Comparison of ENCODE assay signal across 21 cellular contexts in genomic region chr17:9801505-9801904, GRCh38. TPM values are rescaled to one million over a fixed set of nuclear protein-coding genes. Genes with fewer than 3 reads are reported as not detected.
DNase-seq lines count a peak whose midpoint lies in the region; ATAC-seq and TF ChIP-seq lines count a peak whose summit lies in the region.
"Had no signal": no experiment of that assay in that cellular context is flagged by ENCODE, and none has a peak within 500 bp of the region (broad histone marks: within the 10 kb centered on the region; RNA-seq: fewer than 3 reads in every experiment).

No MANE protein-coding gene starts in this region.

- intact Hi-C loops in left ventricle myocardium inferior (cut with micrococcal nuclease) (no loop called here), right cardiac atrium (cut with DNase I) (no loop called here), HCT116 (cut with micrococcal nuclease) (no loop called here), left ventricle myocardium superior (cut with micrococcal nuclease) (no loop called here)

- H3K36me3 ChIP-seq in left ventricle myocardium inferior (no peaks in the 10 kb centered on the region), HCT116 (ENCODE audit: control insufficient read depth in 1 of 2, insufficient read depth in 2 of 2, low read length in 2 of 2) (no peaks in the 10 kb centered on the region), smooth muscle cell (ENCODE audit: low read depth) (no peaks in the 10 kb centered on the region), MG63 (no peaks in the 10 kb centered on the region)

- 25% methylated on average over 2 of the region's 2 CpGs for WGBS in right cardiac atrium
- 53% methylated on average over 2 of the region's 2 CpGs for WGBS in smooth muscle cell (ENCODE audit: low lambda C conversion rate)

- H3F3A ChIP-seq in smooth muscle cell (ENCODE audit: low read depth) = no peaks in the 10 kb centered on the region

- TF ChIP-seq POLR2A in HCT116 (IDR thresholded peaks at IDR 0.05; ENCODE audit: borderline replicate concordance, extremely low read depth, insufficient read depth, insufficient read length) = no peak

- no peak for TF ChIP-seq CTCF in left ventricle myocardium inferior (IDR thresholded peaks at IDR 0.05; ENCODE audit: borderline replicate concordance)
- no peak for TF ChIP-seq CTCF in HCT116 (IDR thresholded peaks at IDR 0.05 in 2 of 3, conservative IDR thresholded peaks at IDR 0.05 in 1 of 3; ENCODE audit: borderline replicate concordance in 1 of 3, insufficient read depth in 1 of 3, low read depth in 2 of 3, low read length in 2 of 3)
- no peak for TF ChIP-seq CTCF in smooth muscle cell (IDR thresholded peaks at IDR 0.05; ENCODE audit: borderline replicate concordance, insufficient read depth, poor library complexity, severe bottlenecking)

- H3K9me3 ChIP-seq in left ventricle myocardium inferior (replicated peaks) (peaks cover 20% of the 10 kb centered on the region), right cardiac atrium (ENCODE audit: control insufficient read depth, low read length) (no peaks in the 10 kb centered on the region), HCT116 (ENCODE audit: control insufficient read depth in 1 of 2, insufficient read depth in 1 of 2, low read depth in 1 of 2, low read length in 2 of 2) (no peaks in the 10 kb centered on the region), smooth muscle cell (replicated peaks; ENCODE audit: low read depth) (no peaks in the 10 kb centered on the region), MG63 (no peaks in the 10 kb centered on the region; the same call in 1 of the 2 replicates)
- H3K9me3 ChIP-seq: Caco-2 had no signal

- no TSS peak for BruUV-seq in HCT116 (replicated peaks; lab: Mats Ljungman, UMichigan)

- TF ChIP-seq RAD21 in HCT116 (IDR thresholded peaks at IDR 0.05; ENCODE audit: low read depth) = no peak

- no peaks in the 10 kb centered on the region for H3K79me2 ChIP-seq in HCT116 (ENCODE audit: insufficient read depth, low read length)
- no peaks in the 10 kb centered on the region for H3K79me2 ChIP-seq in smooth muscle cell (ENCODE audit: low read depth)

- H3K4me1 ChIP-seq in left ventricle myocardium inferior (peaks cover 28% of the 10 kb centered on the region), right cardiac atrium (ENCODE audit: control insufficient read depth, insufficient read depth, low read length) (no peaks in the 10 kb centered on the region), HCT116 (ENCODE audit: control insufficient read depth in 1 of 2, insufficient read depth in 2 of 2, low read length in 2 of 2) (peaks cover 12 to 16% of the 10 kb centered on the region in 2 experiments; a peak in 3 of 4 replicates), smooth muscle cell (ENCODE audit: low read depth) (no peaks in the 10 kb centered on the region)
- H3K4me1 ChIP-seq: Caco-2 had no signal

- CTCF ChIA-PET in HCT116 (lab: Charles Lee) = interaction anchor here (1.3 kb wide), 1 partner anchor 33 kb away, joined by 3 read pairs; no protein-coding TSS in a partner anchor

- H3K9ac ChIP-seq in HCT116 (ENCODE audit: low read length) (no peak overlapping the region), smooth muscle cell (ENCODE audit: low read depth) (no peak overlapping the region)

- H4K20me1 ChIP-seq in HCT116 (ENCODE audit: insufficient read depth) (no peaks in the 10 kb centered on the region), smooth muscle cell (ENCODE audit: low read depth) (no peaks in the 10 kb centered on the region)

- H3K9me2 ChIP-seq in HCT116 (ENCODE audit: insufficient read depth) = no peaks in the 10 kb centered on the region

- peak overlapping the region; percentile 58 for H3K27ac ChIP-seq in left ventricle myocardium inferior (replicated peaks)
- no peak overlapping the region for H3K27ac ChIP-seq in right cardiac atrium (ENCODE audit: low read length)
- H3K27ac ChIP-seq in HCT116 (ENCODE audit: low read depth, low read length) = no peak overlapping the region
- peak overlapping the region; percentile 17 for H3K27ac ChIP-seq in smooth muscle cell (ENCODE audit: low read depth)
- H3K27ac ChIP-seq: C4-2B, HL-60 had no signal

- H3K27me3 ChIP-seq in left ventricle myocardium inferior (ENCODE audit: low read depth) (peaks cover 12% of the 10 kb centered on the region), right cardiac atrium (ENCODE audit: control insufficient read depth, insufficient read depth) (no peaks in the 10 kb centered on the region), HCT116 (ENCODE audit: insufficient read depth, low read length) (no peaks in the 10 kb centered on the region), smooth muscle cell (ENCODE audit: low read depth) (peaks cover 2% of the 10 kb centered on the region), MG63 (no peaks in the 10 kb centered on the region; the same call in 1 of the 2 replicates)

- H3K4me3 ChIP-seq in left ventricle myocardium inferior = no peak overlapping the region
- no peak overlapping the region for H3K4me3 ChIP-seq in right cardiac atrium (ENCODE audit: low read length)
- no peak overlapping the region for H3K4me3 ChIP-seq in HCT116 (replicated peaks in 1 of 2; ENCODE audit: low read depth in 1 of 2, low read length in 2 of 2)
- no peak overlapping the region for H3K4me3 ChIP-seq in smooth muscle cell
- no peak overlapping the region for H3K4me3 ChIP-seq in MG63

- ATAC-seq in right cardiac atrium = no peak
- ATAC-seq in HCT116 = no peak
- ATAC-seq in left ventricle myocardium superior = peak; percentile 75

- RAD21 ChIA-PET in HCT116 (lab: Charles Lee; ENCODE audit: low non-redundant PET in 1 of 2, low total read pairs in 2 of 2, uncharacterized antibody in 2 of 2, unreplicated experiment in 2 of 2) = no interaction called here

- POLR2A ChIA-PET in HCT116 (lab: Charles Lee) = no interaction called here

- H2AFZ ChIP-seq in HCT116 (ENCODE audit: low read depth, low read length, poor library complexity, severe bottlenecking) = peak overlapping the region; percentile 100
- H2AFZ ChIP-seq in smooth muscle cell (ENCODE audit: low read depth) = no peak overlapping the region

- DNase-seq in left ventricle myocardium inferior = no peak
- DNase-seq in right cardiac atrium = no peak
- DNase-seq in HCT116 (ENCODE audit: low read depth, low spot score) = no peak
- no peak for DNase-seq in left ventricle myocardium superior
- no peak for DNase-seq in smooth muscle cell (lab: John Stamatoyannopoulos, UW; ENCODE audit: unreplicated experiment)
- DNase-seq in stimulated activated CD4-positive, alpha-beta T cell treated with anti-CD3 and anti-CD28 coated beads, Interleukin-2, amount 100 ng/mL, for 24 hours = no peak
- no peak for DNase-seq in MG63
- no peak for DNase-seq in H4 (ENCODE audit: low spot score)
- DNase-seq: AML-193; CD4-positive, alpha-beta T cell; DMS153; DMS79; GF-D8; GOT3; H9 had no signal

- no peak overlapping the region for H3K4me2 ChIP-seq in HCT116 (ENCODE audit: low read length)
- H3K4me2 ChIP-seq in smooth muscle cell = no peak overlapping the region

TF ChIP-seq in HCT116, 20 proteins besides CTCF, POLR2A, EP300 and RAD21:
- TF ChIP-seq, protein P1, sequence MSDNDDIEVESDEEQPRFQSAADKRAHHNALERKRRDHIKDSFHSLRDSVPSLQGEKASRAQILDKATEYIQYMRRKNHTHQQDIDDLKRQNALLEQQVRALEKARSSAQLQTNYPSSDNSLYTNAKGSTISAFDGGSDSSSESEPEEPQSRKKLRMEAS (IDR thresholded peaks at IDR 0.05) = no peak
- TF ChIP-seq SP1 (IDR thresholded peaks at IDR 0.05; ENCODE audit: low read depth) = no peak
TF ChIP-seq in HCT116: peak in this region for 0.

RNA-seq across cellular contexts. Expression of gene DHRS7C, which starts 10.1 kb away (rescaled TPM):
- 3.1 TPM for total RNA-seq in left ventricle myocardium inferior
- total RNA-seq in right cardiac atrium = 100 to 1,000 TPM; 100 to 317 (median 205) TPM
- polyA plus RNA-seq in right cardiac atrium = 177 TPM
- total RNA-seq in HCT116 (2021; ENCODE audit: unreplicated experiment) = not detected
- not detected in 2 replicates for polyA plus RNA-seq in HCT116 (2012)
- total RNA-seq in left ventricle myocardium superior = 166 TPM
- total RNA-seq in smooth muscle cell = not detected in 2 replicates
- not detected in 2 replicates for polyA plus RNA-seq in smooth muscle cell
- not detected in 2 replicates for total RNA-seq in MG63 (2014; rRNA removed; shearing (Covaris generic); ENCODE audit: low replicate concordance)
- not detected in 2 replicates for total RNA-seq in H4 (2014; rRNA removed; shearing (Covaris generic))
- total RNA-seq: Caco-2; CD4-positive, alpha-beta T cell; Daoy; H9; HT1080 had no signal
- polyA plus RNA-seq: BJ had no signal

RNA-seq across cellular contexts. Expression of gene GSG1L2, which starts 20.4 kb away (rescaled TPM):
- total RNA-seq in left ventricle myocardium inferior = not detected
- not detected for total RNA-seq in right cardiac atrium
- polyA plus RNA-seq in right cardiac atrium = not detected
- not detected for total RNA-seq in HCT116 (2021; ENCODE audit: unreplicated experiment)
- polyA plus RNA-seq in HCT116 (2012) = not detected in 2 replicates
- total RNA-seq in left ventricle myocardium superior = not detected
- not detected in 2 replicates for total RNA-seq in smooth muscle cell
- polyA plus RNA-seq in smooth muscle cell = not detected in 2 replicates
- total RNA-seq in MG63 (2014; rRNA removed; shearing (Covaris generic); ENCODE audit: low replicate concordance) = not detected in 2 replicates
- not detected in 2 replicates for total RNA-seq in H4 (2014; rRNA removed; shearing (Covaris generic))
- total RNA-seq: Caco-2; CD4-positive, alpha-beta T cell; Daoy; H9; HT1080 had no signal
- polyA plus RNA-seq: BJ had no signal

RNA-seq across cellular contexts. Expression of gene GLP2R, which starts 24.2 kb away (rescaled TPM):
- total RNA-seq in left ventricle myocardium inferior (not detected), right cardiac atrium (1 to 10 TPM in 1 of 4 donors, under 1 TPM in 3; 0.56 to 4.3 (median 0.79) TPM), HCT116 (2021; ENCODE audit: unreplicated experiment) (not detected), left ventricle myocardium superior (0.35 TPM), smooth muscle cell (0.18 and 0.45 TPM in 2 replicates)
- polyA plus RNA-seq in right cardiac atrium (0.77 TPM), smooth muscle cell (0.03 and 0.73 TPM in 2 replicates)
- 0.02 TPM in 1 of 2 replicates, not detected in the other for polyA plus RNA-seq in HCT116 (2012)
- total RNA-seq in MG63 (2014; rRNA removed; shearing (Covaris generic); ENCODE audit: low replicate concordance) = 0.03 TPM in 1 of 2 replicates, not detected in the other
- 1.3 and 2.8 TPM in 2 replicates for total RNA-seq in H4 (2014; rRNA removed; shearing (Covaris generic))
- total RNA-seq: Caco-2; CD4-positive, alpha-beta T cell; H9 had no signal

Comparison
In these comparisons a context has a peak if more than half of its experiments do, and no peak if none do; other contexts are left out.
1. H3K27ac ChIP-seq: peak in left ventricle myocardium inferior (single experiment) and smooth muscle cell (single experiment); none in right cardiac atrium (single experiment) and HCT116 (single experiment).
2. RNA of gene DHRS7C, which starts 10.1 kb away (total RNA-seq): 100 to 317 TPM in right cardiac atrium and 166 TPM in left ventricle myocardium superior (single experiment); 3.1 TPM in left ventricle myocardium inferior (single experiment), not detected in HCT116 (single experiment), not detected in smooth muscle cell, not detected in MG63 and not detected in H4; every median in the first group is over 10 times any median in the second.